1 cellular context compared by ENCODE assay signal in the genomic region with DNA sequence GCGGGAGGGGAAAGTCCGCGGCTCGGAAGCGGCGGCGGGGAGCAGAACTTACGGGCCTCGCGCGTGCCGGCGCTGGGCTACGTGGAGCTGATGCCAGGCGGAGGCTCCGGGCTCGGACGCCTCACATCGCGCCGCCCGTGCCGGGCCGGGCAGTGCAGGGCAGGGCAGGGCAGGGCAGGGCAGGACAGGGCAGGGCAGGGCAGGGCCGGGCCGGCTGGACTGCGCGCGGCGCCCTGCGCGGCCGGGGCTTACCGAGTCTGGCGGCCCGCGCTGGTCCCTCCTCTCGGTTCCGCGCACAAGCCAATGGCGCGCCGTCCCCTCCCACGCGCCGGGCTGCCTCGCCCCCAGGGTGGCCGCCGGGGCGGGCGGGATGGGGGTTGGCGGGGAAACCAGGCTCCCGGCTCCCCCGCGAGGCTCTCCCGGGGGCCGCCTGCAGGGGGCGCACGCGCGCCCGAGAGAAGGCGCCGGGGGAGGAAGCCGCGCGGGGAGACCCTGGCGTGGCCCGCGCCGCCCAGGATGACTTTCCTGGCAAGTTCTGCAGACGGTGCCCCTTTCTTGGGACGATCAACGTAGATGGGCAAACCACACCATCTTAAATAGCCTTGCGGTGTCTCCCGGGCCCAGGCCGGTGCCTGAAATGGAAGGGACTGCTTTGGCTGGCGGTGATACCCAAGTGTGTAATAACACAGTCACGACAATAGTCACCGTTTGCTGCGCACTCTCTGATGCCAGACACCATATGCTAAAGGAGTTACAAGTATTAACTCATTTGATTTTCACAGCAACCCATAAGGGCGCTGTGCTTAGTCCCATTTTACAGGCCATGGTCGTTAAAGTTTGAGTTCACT.
TF ChIP-seq lines count a peak whose summit lies in the region.

A gene with protein sequence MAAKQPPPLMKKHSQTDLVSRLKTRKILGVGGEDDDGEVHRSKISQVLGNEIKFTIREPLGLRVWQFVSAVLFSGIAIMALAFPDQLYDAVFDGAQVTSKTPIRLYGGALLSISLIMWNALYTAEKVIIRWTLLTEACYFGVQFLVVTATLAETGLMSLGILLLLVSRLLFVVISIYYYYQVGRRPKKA (minus strand): TSS at position 259 of the 848 bp plus-strand sequence. CDS start 12,548 bp downstream, outside the sequence.

TF ChIP-seq in SK-N-SH treated with all-trans-retinoic acid at 6 μM for 48 hours, 23 proteins besides CTCF, POLR2A, EP300 and RAD21 (continued from another document):
- TF ChIP-seq, protein P1, sequence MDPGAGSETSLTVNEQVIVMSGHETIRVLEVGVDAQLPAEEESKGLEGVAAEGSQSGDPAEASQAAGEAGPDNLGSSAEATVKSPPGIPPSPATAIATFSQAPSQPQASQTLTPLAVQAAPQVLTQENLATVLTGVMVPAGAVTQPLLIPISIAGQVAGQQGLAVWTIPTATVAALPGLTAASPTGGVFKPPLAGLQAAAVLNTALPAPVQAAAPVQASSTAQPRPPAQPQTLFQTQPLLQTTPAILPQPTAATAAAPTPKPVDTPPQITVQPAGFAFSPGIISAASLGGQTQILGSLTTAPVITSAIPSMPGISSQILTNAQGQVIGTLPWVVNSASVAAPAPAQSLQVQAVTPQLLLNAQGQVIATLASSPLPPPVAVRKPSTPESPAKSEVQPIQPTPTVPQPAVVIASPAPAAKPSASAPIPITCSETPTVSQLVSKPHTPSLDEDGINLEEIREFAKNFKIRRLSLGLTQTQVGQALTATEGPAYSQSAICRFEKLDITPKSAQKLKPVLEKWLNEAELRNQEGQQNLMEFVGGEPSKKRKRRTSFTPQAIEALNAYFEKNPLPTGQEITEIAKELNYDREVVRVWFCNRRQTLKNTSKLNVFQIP (CRISPR knock-in tag; IDR thresholded peaks at IDR 0.05; ENCODE audit: borderline replicate concordance, low read depth), result no peak
